Comparison of ENCODE assay signal across 1 cellular context in the genomic region with DNA sequence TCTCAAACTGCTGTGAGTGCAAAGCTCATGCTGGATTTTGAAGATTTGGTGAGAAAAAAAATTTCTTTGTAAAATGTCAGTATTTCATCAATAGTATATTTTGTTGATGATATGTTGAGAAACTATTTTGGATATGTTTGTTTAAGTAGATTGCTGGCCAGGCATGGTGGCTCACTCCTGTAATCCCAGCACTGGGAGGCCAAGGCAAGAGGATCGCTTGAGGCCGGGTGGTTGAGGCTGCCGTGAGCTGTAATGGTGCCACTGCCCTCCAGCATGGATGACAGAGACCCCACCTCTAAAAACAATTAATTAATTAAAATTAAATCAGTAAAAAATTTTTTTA.
TF ChIP-seq lines count a peak whose summit lies in the region.

No MANE protein-coding gene starts in this region.

TF ChIP-seq in HepG2, 621 proteins besides CTCF, POLR2A, EP300 and RAD21:
- TF ChIP-seq SP4 (CRISPR knock-in tag; IDR thresholded peaks at IDR 0.05): no peak
- TF ChIP-seq KMT2A (CRISPR knock-in tag; IDR thresholded peaks at IDR 0.05): no peak
- TF ChIP-seq GFI1 (CRISPR knock-in tag; IDR thresholded peaks at IDR 0.05; ENCODE audit: borderline replicate concordance): no peak
- no peak for TF ChIP-seq ZNF557 (CRISPR knock-in tag; IDR thresholded peaks at IDR 0.05)
- no peak for TF ChIP-seq SETDB1 (CRISPR knock-in tag; IDR thresholded peaks at IDR 0.05; ENCODE audit: borderline replicate concordance)
- TF ChIP-seq, protein P1, sequence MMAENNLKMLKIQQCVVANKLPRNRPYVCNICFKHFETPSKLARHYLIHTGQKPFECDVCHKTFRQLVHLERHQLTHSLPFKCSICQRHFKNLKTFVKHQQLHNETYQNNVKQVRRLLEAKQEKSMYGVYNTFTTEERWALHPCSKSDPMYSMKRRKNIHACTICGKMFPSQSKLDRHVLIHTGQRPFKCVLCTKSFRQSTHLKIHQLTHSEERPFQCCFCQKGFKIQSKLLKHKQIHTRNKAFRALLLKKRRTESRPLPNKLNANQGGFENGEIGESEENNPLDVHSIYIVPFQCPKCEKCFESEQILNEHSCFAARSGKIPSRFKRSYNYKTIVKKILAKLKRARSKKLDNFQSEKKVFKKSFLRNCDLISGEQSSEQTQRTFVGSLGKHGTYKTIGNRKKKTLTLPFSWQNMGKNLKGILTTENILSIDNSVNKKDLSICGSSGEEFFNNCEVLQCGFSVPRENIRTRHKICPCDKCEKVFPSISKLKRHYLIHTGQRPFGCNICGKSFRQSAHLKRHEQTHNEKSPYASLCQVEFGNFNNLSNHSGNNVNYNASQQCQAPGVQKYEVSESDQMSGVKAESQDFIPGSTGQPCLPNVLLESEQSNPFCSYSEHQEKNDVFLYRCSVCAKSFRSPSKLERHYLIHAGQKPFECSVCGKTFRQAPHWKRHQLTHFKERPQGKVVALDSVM (CRISPR knock-in tag; IDR thresholded peaks at IDR 0.05): peak; percentile 91
- TF ChIP-seq, protein P2, sequence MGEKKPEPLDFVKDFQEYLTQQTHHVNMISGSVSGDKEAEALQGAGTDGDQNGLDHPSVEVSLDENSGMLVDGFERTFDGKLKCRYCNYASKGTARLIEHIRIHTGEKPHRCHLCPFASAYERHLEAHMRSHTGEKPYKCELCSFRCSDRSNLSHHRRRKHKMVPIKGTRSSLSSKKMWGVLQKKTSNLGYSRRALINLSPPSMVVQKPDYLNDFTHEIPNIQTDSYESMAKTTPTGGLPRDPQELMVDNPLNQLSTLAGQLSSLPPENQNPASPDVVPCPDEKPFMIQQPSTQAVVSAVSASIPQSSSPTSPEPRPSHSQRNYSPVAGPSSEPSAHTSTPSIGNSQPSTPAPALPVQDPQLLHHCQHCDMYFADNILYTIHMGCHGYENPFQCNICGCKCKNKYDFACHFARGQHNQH (CRISPR knock-in tag; IDR thresholded peaks at IDR 0.05): 0 out of 2 replicates have a peak, but pooled peaks have one; percentile 5
- TF ChIP-seq SRSF1 (optimal IDR thresholded peaks at IDR 0.05; ENCODE audit: low read depth, low read length): peak; percentile 41
- TF ChIP-seq, protein P3, sequence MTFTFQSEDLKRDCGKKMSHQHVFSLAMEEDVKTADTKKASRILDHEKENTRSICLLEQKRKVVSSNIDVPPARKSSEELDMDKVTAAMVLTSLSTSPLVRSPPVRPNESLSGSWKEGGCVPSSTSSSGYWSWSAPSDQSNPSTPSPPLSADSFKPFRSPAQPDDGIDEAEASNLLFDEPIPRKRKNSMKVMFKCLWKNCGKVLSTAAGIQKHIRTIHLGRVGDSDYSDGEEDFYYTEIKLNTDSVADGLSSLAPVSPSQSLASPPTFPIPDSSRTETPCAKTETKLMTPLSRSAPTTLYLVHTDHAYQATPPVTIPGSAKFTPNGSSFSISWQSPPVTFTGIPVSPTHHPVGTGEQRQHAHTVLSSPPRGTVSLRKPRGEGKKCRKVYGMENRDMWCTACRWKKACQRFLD (CRISPR knock-in tag; IDR thresholded peaks at IDR 0.05; ENCODE audit: borderline replicate concordance): no peak
